In the genomic region with DNA sequence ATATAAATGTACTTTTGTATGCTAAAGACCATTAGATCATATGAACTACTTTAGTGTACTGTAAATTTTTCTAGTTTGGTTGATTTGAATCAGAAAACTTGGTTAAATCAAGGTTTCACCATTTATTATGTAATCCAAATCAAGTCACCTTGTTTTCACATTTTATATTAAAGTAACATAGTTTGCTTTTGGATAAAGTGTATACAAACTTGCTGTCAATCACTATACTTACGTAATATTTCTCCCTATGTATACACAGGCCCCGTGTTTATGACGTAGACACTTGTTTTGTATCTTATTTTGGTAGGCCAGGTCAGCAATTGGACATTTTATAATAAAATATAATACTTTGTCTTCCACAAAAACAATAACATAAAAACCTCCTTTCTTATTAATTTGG, we compare ENCODE assay signal across 1 cellular context.
TF ChIP-seq lines count a peak whose summit lies in the region.

No MANE protein-coding gene starts in this region.

TF ChIP-seq in K562, 482 proteins besides CTCF, POLR2A, EP300 and RAD21:
- TF ChIP-seq RBM34 (IDR thresholded peaks at IDR 0.05; ENCODE audit: borderline replicate concordance, insufficient read depth, low read length) (no peak), CEBPB (tag; IDR thresholded peaks at IDR 0.05) (peak; percentile 21; the same call in 1 of the 2 replicates), CEBPG (CRISPR knock-in tag; IDR thresholded peaks at IDR 0.05) (no peak), CEBPG (tag; conservative IDR thresholded peaks at IDR 0.05 in 1 of 2, IDR thresholded peaks at IDR 0.05 in 1 of 2) (peak; percentile 52 to 63; a peak in 3 of 4 replicates)
